In genomic region chr15:75689429-75689828, GRCh38 we compare ENCODE assay signal across 6 cellular contexts. TPM values are rescaled to one million over a fixed set of nuclear protein-coding genes. Genes with fewer than 3 reads are reported as not detected.
"Had no signal": no experiment of that assay in that cellular context is flagged by ENCODE, and none has a peak within 500 bp of the region (broad histone marks: within the 10 kb centered on the region; RNA-seq: fewer than 3 reads in every experiment).

No MANE protein-coding gene starts in this region.

RNA-seq across cellular contexts. Expression of gene CSPG4, which starts 23.2 kb away (rescaled TPM):
- total RNA-seq: activated naive CD4-positive, alpha-beta T cell treated with anti-CD3 and anti-CD28 coated beads for 36 hours; activated naive CD4-positive, alpha-beta T cell treated with anti-CD3 and anti-CD28 coated beads, Interleukin-2, amount 50 U/mL, for 72 hours; activated naive CD8-positive, alpha-beta T cell treated with anti-CD3 and anti-CD28 coated beads for 36 hours; activated naive CD8-positive, alpha-beta T cell treated with anti-CD3 and anti-CD28 coated beads, Interleukin-2, amount 10 ng/mL, durations not matched to agents 7 days and 5 days; activated T-cell treated with anti-CD3 and anti-CD28 coated beads, Interleukin-2, amount 50 U/mL, for 72 hours; activated T-helper 1 cell treated with anti-CD3 and anti-CD28 coated beads, Interleukin-12 subunit alpha, Interleukin-12 subunit beta, Interleukin-2, Interleukin-4 antibody, amounts not matched to agents 30 ng/mL and 10 ng/mL and 1 ng/mL, durations not matched to agents 14 hours and 24 hours and 36 hours had no signal
